In the genomic region with DNA sequence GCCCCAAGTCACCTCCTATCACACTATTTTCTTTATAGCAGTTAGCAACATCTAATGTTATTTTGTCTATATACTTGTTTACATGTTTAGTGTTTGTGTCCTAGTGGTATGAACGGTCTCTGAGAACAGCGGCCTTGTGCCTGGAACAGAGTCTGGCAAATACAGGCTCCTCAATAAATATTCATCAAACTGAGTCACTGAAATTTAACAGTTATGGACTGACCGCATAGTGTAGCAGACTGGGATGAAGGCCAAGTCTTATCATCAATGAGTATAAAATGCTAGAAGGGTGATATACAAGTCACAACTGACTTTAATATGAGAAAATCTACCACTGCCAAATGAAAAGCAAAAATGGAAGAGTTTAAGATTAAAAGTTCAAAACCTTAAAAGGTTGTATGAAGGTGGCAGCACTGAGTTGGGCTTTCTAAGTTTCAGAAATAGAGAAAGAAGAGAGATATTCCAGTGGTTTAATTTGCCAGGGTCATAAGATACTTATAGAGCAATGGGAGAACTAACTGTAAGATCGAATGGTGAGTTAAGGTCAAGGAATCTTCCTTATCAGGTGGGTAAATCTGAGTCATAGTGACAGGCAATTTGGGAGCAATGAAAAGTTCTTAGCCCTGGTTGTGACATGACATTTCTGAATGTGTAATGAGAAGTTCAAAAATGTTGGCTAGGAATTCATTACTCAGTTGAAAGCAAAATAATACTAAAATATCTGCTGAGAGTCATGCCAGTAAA, we compare ENCODE assay signal across 9 cellular contexts. TPM values are rescaled to one million over a fixed set of nuclear protein-coding genes. Genes with fewer than 3 reads are reported as not detected.
DNase-seq lines count a peak whose midpoint lies in the region; FAIRE-seq and TF ChIP-seq lines count a peak whose summit lies in the region.
"Had no signal": no experiment of that assay in that cellular context is flagged by ENCODE, and none has a peak within 500 bp of the region (broad histone marks: within the 10 kb centered on the region; RNA-seq: fewer than 3 reads in every experiment).

No MANE protein-coding gene starts in this region.

- H3K9me3 ChIP-seq in SK-N-SH (no peaks in the 10 kb centered on the region), skeletal muscle satellite cell (replicated peaks; ENCODE audit: low read length) (no peaks in the 10 kb centered on the region)
- H3K9me3 ChIP-seq: psoas muscle had no signal

- H3K27me3 ChIP-seq in SK-N-SH (ENCODE audit: insufficient read depth) (no peaks in the 10 kb centered on the region), skeletal muscle satellite cell (ENCODE audit: control insufficient read depth, insufficient read depth, low read length) (no peaks in the 10 kb centered on the region)

- H3K9me2 ChIP-seq in SK-N-SH, result no peaks in the 10 kb centered on the region

- H3K36me3 ChIP-seq in SK-N-SH (replicated peaks in 1 of 2; ENCODE audit: control insufficient read depth in 1 of 2, insufficient read depth in 2 of 2, low read length in 1 of 2) (no peaks in the 10 kb centered on the region), skeletal muscle satellite cell (ENCODE audit: insufficient read depth, low read length) (no peaks in the 10 kb centered on the region)

- H3K4me1 ChIP-seq in SK-N-SH (ENCODE audit: control insufficient read depth in 1 of 2, insufficient read depth in 2 of 2, low read depth in 1 of 2, low read length in 1 of 2) (peaks cover 9 to 41% of the 10 kb centered on the region in 2 experiments; a peak in 2 of 4 replicates), skeletal muscle satellite cell (ENCODE audit: control insufficient read depth, insufficient read depth, low read length) (peaks cover 31% of the 10 kb centered on the region)
- H3K4me1 ChIP-seq: psoas muscle had no signal

- no peak for TF ChIP-seq RAD21 in SK-N-SH (IDR thresholded peaks at IDR 0.05; ENCODE audit: low read length)

- peaks cover 31% of the 10 kb centered on the region for H3F3A ChIP-seq in SK-N-SH (replicated peaks; ENCODE audit: insufficient read depth)

- POLR2A ChIA-PET in SK-N-SH (lab: Yijun Ruan, JAX), result no interaction called here

- no peaks in the 10 kb centered on the region for H4K20me1 ChIP-seq in SK-N-SH (ENCODE audit: insufficient read depth)

- 23% methylated on average over 4 of the region's 4 CpGs for WGBS in SK-N-SH (ENCODE audit: low lambda C conversion rate)

- peak overlapping the region; percentile 5 to 70; a peak in 2 of 4 replicates for H3K27ac ChIP-seq in SK-N-SH (ENCODE audit: low read depth in 2 of 2, low read length in 1 of 2)
- H3K27ac ChIP-seq: psoas muscle had no signal

- no peak for TF ChIP-seq POLR2A in H54 (IDR thresholded peaks at IDR 0.05; ENCODE audit: low read depth, low read length)
- no peak for TF ChIP-seq POLR2A in erythroblast (IDR thresholded peaks at IDR 0.05; ENCODE audit: low read length)

- FAIRE-seq in H54 (lab: Jason Lieb, UNC), result peak; percentile 43

- DNase-seq in H54 (ENCODE audit: insufficient read length, low spot score), result no peak
- DNase-seq in SK-N-SH, result no peak
- peak; percentile 67 to 70 for DNase-seq in erythroblast (lab: John Stamatoyannopoulos, UW)
- DNase-seq in NCI-H1694 treated with DMSO at 0.1 percent for 48 hours (lab: John Stamatoyannopoulos, UW), result no peak
- DNase-seq in stimulated activated CD4-positive, alpha-beta T cell treated with anti-CD3 and anti-CD28 coated beads, Interleukin-1b, Interleukin-23, amount 100 ng/mL, for 48 hours, result no peak
- no peak for DNase-seq in cardiac septum (ENCODE audit: low spot score)
- DNase-seq: psoas muscle; stimulated activated CD8-positive, alpha-beta memory T cell treated with anti-CD3 and anti-CD28 coated beads, Interleukin-4, amount 100 ng/mL, for 48 hours had no signal

- H3K9ac ChIP-seq in SK-N-SH, result peak overlapping the region; percentile 36; the same call in 1 of the 2 replicates
- H3K9ac ChIP-seq in skeletal muscle satellite cell (ENCODE audit: low read depth, low read length), result no peak overlapping the region

- H3K4me3 ChIP-seq in SK-N-SH (ENCODE audit: low read depth in 2 of 2, low read length in 1 of 2) (0 out of 4 replicates have a peak overlapping the region, but pooled peaks of 1 of the 2 experiments have one; percentile 2), skeletal muscle satellite cell (ENCODE audit: low read length) (no peak overlapping the region)
- H3K4me3 ChIP-seq: psoas muscle had no signal

- peak; percentile 37; the same call in 1 of the 2 replicates for TF ChIP-seq CTCF in SK-N-SH (IDR thresholded peaks at IDR 0.05)

- H3K79me2 ChIP-seq in SK-N-SH (ENCODE audit: insufficient read depth), result no peaks in the 10 kb centered on the region

- H2AFZ ChIP-seq in SK-N-SH (ENCODE audit: low read depth), result no peak overlapping the region

- CTCF ChIA-PET in SK-N-SH (lab: Yijun Ruan, JAX), result interaction anchor here (1.1 to 1.6 kb wide), 2 partner anchors 33 to 57 kb away, joined by 3 read pairs; no protein-coding TSS in a partner anchor

- no peak; a peak in 1 of 4 replicates for TF ChIP-seq EP300 in SK-N-SH (IDR thresholded peaks at IDR 0.05; ENCODE audit: borderline replicate concordance in 1 of 2, low read depth in 1 of 2, low read length in 1 of 2)

- H3K4me2 ChIP-seq in SK-N-SH (peak overlapping the region; percentile 48), skeletal muscle satellite cell (ENCODE audit: low read length) (peak overlapping the region; percentile 64)

- intact Hi-C loops in cardiac septum (cut with DNase I), result no loop called here

TF ChIP-seq in SK-N-SH, 30 proteins besides CTCF, POLR2A, EP300 and RAD21 (continues in another document):
- TF ChIP-seq SMC3 (IDR thresholded peaks at IDR 0.05; ENCODE audit: low read depth, low read length), result no peak
- no peak for TF ChIP-seq TAF1 (IDR thresholded peaks at IDR 0.05; ENCODE audit: borderline replicate concordance, low read depth, low read length)
- peak; percentile 40 for TF ChIP-seq TCF12 (IDR thresholded peaks at IDR 0.05)
- TF ChIP-seq, protein P1, sequence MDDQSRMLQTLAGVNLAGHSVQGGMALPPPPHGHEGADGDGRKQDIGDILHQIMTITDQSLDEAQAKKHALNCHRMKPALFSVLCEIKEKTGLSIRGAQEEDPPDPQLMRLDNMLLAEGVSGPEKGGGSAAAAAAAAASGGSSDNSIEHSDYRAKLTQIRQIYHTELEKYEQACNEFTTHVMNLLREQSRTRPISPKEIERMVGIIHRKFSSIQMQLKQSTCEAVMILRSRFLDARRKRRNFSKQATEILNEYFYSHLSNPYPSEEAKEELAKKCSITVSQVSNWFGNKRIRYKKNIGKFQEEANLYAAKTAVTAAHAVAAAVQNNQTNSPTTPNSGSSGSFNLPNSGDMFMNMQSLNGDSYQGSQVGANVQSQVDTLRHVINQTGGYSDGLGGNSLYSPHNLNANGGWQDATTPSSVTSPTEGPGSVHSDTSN (IDR thresholded peaks at IDR 0.05), result peak; percentile 85
- TF ChIP-seq, protein P2, sequence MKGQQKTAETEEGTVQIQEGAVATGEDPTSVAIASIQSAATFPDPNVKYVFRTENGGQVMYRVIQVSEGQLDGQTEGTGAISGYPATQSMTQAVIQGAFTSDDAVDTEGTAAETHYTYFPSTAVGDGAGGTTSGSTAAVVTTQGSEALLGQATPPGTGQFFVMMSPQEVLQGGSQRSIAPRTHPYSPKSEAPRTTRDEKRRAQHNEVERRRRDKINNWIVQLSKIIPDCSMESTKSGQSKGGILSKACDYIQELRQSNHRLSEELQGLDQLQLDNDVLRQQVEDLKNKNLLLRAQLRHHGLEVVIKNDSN (IDR thresholded peaks at IDR 0.05; ENCODE audit: borderline replicate concordance, low read depth), result no peak
- TF ChIP-seq TEAD4 (IDR thresholded peaks at IDR 0.05; ENCODE audit: borderline replicate concordance, insufficient read depth), result peak; percentile 48; the same call in 1 of the 2 replicates
- TF ChIP-seq, protein P3, sequence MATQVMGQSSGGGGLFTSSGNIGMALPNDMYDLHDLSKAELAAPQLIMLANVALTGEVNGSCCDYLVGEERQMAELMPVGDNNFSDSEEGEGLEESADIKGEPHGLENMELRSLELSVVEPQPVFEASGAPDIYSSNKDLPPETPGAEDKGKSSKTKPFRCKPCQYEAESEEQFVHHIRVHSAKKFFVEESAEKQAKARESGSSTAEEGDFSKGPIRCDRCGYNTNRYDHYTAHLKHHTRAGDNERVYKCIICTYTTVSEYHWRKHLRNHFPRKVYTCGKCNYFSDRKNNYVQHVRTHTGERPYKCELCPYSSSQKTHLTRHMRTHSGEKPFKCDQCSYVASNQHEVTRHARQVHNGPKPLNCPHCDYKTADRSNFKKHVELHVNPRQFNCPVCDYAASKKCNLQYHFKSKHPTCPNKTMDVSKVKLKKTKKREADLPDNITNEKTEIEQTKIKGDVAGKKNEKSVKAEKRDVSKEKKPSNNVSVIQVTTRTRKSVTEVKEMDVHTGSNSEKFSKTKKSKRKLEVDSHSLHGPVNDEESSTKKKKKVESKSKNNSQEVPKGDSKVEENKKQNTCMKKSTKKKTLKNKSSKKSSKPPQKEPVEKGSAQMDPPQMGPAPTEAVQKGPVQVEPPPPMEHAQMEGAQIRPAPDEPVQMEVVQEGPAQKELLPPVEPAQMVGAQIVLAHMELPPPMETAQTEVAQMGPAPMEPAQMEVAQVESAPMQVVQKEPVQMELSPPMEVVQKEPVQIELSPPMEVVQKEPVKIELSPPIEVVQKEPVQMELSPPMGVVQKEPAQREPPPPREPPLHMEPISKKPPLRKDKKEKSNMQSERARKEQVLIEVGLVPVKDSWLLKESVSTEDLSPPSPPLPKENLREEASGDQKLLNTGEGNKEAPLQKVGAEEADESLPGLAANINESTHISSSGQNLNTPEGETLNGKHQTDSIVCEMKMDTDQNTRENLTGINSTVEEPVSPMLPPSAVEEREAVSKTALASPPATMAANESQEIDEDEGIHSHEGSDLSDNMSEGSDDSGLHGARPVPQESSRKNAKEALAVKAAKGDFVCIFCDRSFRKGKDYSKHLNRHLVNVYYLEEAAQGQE (IDR thresholded peaks at IDR 0.05; ENCODE audit: low read depth, low read length), result no peak
- peak; percentile 53 for TF ChIP-seq JUND (IDR thresholded peaks at IDR 0.05)
- no peak for TF ChIP-seq CHD2 (IDR thresholded peaks at IDR 0.05; ENCODE audit: low read length, partially characterized antibody)
- TF ChIP-seq EZH2phosphoT487 (IDR thresholded peaks at IDR 0.05; ENCODE audit: borderline replicate concordance, low read depth), result no peak

RNA-seq across cellular contexts. Expression of a gene that starts 34.9 kb away (rescaled TPM):
- polyA plus RNA-seq in SK-N-SH (2012; rRNA removed), result 9.0 and 13.4 TPM in 2 replicates
- polyA plus RNA-seq in SK-N-SH (2012; cell fraction: cytosol; rRNA removed), result 13.1 and 13.8 TPM in 2 replicates
- 5.1 and 8.9 TPM in 2 replicates for polyA plus RNA-seq in SK-N-SH (2012; cell fraction: nucleus; rRNA removed)
- 14.0 and 18.3 TPM in 2 replicates for total RNA-seq in skeletal muscle satellite cell (2012; rRNA removed)
- 2.4 TPM for total RNA-seq in cardiac septum

Comparison
In these comparisons a context has a peak if more than half of its experiments do, and no peak if none do; other contexts are left out.
1. DNase-seq: peak in erythroblast (2 of 2); none in H54 (single experiment), SK-N-SH (single experiment), NCI-H1694 treated with DMSO at 0.1 percent for 48 hours (single experiment), stimulated activated CD4-positive, alpha-beta T cell treated with anti-CD3 and anti-CD28 coated beads, Interleukin-1b, Interleukin-23, amount 100 ng/mL, for 48 hours (single experiment) and cardiac septum (single experiment).